ENCODE assay signal across 25 cellular contexts in genomic region chr9:36119476-36119875, GRCh38. TPM values are rescaled to one million over a fixed set of nuclear protein-coding genes. Genes with fewer than 3 reads are reported as not detected.
"Had no signal": no experiment of that assay in that cellular context is flagged by ENCODE, and none has a peak within 500 bp of the region (broad histone marks: within the 10 kb centered on the region; RNA-seq: fewer than 3 reads in every experiment).

No MANE protein-coding gene starts in this region.

- H3K9me3 ChIP-seq: left ventricle myocardium inferior, prostate gland, right atrium auricular region, tibial nerve had no signal

- H3K36me3 ChIP-seq: neural progenitor cell, prostate gland had no signal

- H3K36me3 Mint-ChIP-seq: activated naive CD8-positive, alpha-beta T cell treated with anti-CD3 and anti-CD28 coated beads for 36 hours had no signal

- H3K4me1 Mint-ChIP-seq: activated B cell treated with CpG ODN at 0.5 μM for 24 hours, neural progenitor cell had no signal

- H3K4me2 ChIP-seq: neural progenitor cell had no signal

- H3K27me3 ChIP-seq: neural progenitor cell, right atrium auricular region, tibial nerve had no signal

- H3K4me1 ChIP-seq: left ventricle myocardium inferior, neural progenitor cell, prostate gland, right atrium auricular region, tibial nerve had no signal

- H3K9ac ChIP-seq: neural progenitor cell had no signal

- H3K4me3 ChIP-seq: left ventricle myocardium inferior, neural progenitor cell, prostate gland, right atrium auricular region, tibial nerve had no signal

- H3K9me3 Mint-ChIP-seq: activated B cell treated with CpG ODN at 0.5 μM for 24 hours; activated CD4-positive, alpha-beta memory T cell treated with anti-CD3 and anti-CD28 coated beads for 36 hours; activated naive CD8-positive, alpha-beta T cell treated with anti-CD3 and anti-CD28 coated beads for 36 hours; effector memory CD8-positive, alpha-beta T cell; neural progenitor cell had no signal

- H3K4me3 Mint-ChIP-seq: activated B cell treated with CpG ODN at 0.5 μM for 24 hours; activated CD4-positive, alpha-beta memory T cell treated with anti-CD3 and anti-CD28 coated beads for 36 hours; activated naive CD8-positive, alpha-beta T cell treated with anti-CD3 and anti-CD28 coated beads for 36 hours; effector memory CD8-positive, alpha-beta T cell; neural progenitor cell had no signal

- DNase-seq: activated B cell treated with CpG ODN at 0.5 μM for 24 hours; activated CD4-positive, alpha-beta memory T cell treated with anti-CD3 and anti-CD28 coated beads for 36 hours; activated CD4-positive, alpha-beta T cell treated with anti-CD3 and anti-CD28 coated beads for 4 hours; activated naive CD4-positive, alpha-beta T cell; activated naive CD8-positive, alpha-beta T cell treated with anti-CD3 and anti-CD28 coated beads for 36 hours; activated T-cell treated with anti-CD3 and anti-CD28 coated beads for 4 hours; amniotic stem cell; dermis blood vessel endothelial cell; effector memory CD8-positive, alpha-beta T cell; erythroblast; head of caudate nucleus; left ventricle myocardium inferior; mammary epithelial cell; stimulated activated CD4-positive, alpha-beta T cell treated with anti-CD3 and anti-CD28 coated beads, Interleukin-12 subunit alpha, Interleukin-12 subunit beta, amount 100 ng/mL, for 4 hours; stimulated activated CD4-positive, alpha-beta T cell treated with anti-CD3 and anti-CD28 coated beads, Interleukin-1b, Interleukin-23, amount 100 ng/mL, for 48 hours; stimulated activated CD8-positive, alpha-beta memory T cell treated with anti-CD3 and anti-CD28 coated beads, Interleukin-4, amount 100 ng/mL, for 48 hours; stimulated activated naive CD8-positive, alpha-beta T cell treated with anti-CD3 and anti-CD28 coated beads, Interleukin-15, Interleukin-2, amounts not matched to agents 100 U/mL and 50 U/mL, for 24 hours; substantia nigra had no signal

- H3K27ac ChIP-seq: left ventricle myocardium inferior, neural progenitor cell, prostate gland, right atrium auricular region, tibial nerve had no signal

- H3K27ac Mint-ChIP-seq: activated B cell treated with CpG ODN at 0.5 μM for 24 hours; activated CD4-positive, alpha-beta memory T cell treated with anti-CD3 and anti-CD28 coated beads for 36 hours; activated naive CD8-positive, alpha-beta T cell treated with anti-CD3 and anti-CD28 coated beads for 36 hours; effector memory CD8-positive, alpha-beta T cell; neural progenitor cell had no signal

- ATAC-seq: effector memory CD8-positive, alpha-beta T cell; stimulated activated naive CD8-positive, alpha-beta T cell treated with anti-CD3 and anti-CD28 coated beads, Interleukin-15, Interleukin-2, amounts not matched to agents 100 U/mL and 50 U/mL, for 24 hours had no signal

- H3K27me3 Mint-ChIP-seq: activated B cell treated with CpG ODN at 0.5 μM for 24 hours; activated CD4-positive, alpha-beta memory T cell treated with anti-CD3 and anti-CD28 coated beads for 36 hours; activated naive CD8-positive, alpha-beta T cell treated with anti-CD3 and anti-CD28 coated beads for 36 hours; effector memory CD8-positive, alpha-beta T cell had no signal

RNA-seq across cellular contexts. Expression of gene CCIN, which starts 49.7 kb away (rescaled TPM):
- total RNA-seq: activated B cell treated with CpG ODN at 0.5 μM for 24 hours; activated CD4-positive, alpha-beta memory T cell treated with anti-CD3 and anti-CD28 coated beads for 36 hours; activated naive CD8-positive, alpha-beta T cell treated with anti-CD3 and anti-CD28 coated beads for 36 hours; frontal cortex; left ventricle myocardium inferior; mammary epithelial cell; osteocyte; right atrium auricular region; tibial nerve had no signal
- polyA plus RNA-seq: keratinocyte, mammary epithelial cell had no signal
